1 cellular context compared by ENCODE assay signal in the genomic region with DNA sequence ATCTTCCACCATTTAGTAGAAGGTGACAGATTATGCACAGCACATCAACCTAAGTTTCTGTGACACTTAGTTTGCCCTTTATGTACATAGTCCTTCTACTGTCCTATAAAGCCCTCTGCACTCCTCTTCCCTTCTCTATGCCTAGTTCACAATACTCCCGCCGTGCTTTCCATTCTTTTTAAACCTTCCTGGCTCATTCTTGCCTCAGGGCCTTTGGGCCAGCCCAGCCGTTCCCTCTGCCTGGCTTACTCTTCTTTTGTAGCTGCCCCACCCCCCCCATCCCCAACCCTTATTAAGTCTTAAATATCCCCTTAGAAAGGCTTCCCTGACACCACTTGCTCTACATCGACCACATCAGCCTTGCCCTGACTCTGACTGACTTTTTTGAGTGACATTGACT.
TF ChIP-seq lines count a peak whose summit lies in the region.

No MANE protein-coding gene starts in this region.

TF ChIP-seq in H1, 55 proteins besides CTCF, POLR2A, EP300 and RAD21:
- TF ChIP-seq BACH1 (IDR thresholded peaks at IDR 0.05; ENCODE audit: low read length) (no peak), FOSL1 (IDR thresholded peaks at IDR 0.05; ENCODE audit: insufficient read depth, low read depth, low read length) (no peak), TBP (IDR thresholded peaks at IDR 0.05; ENCODE audit: low read depth, low read length) (no peak), KDM4A (IDR thresholded peaks at IDR 0.05; ENCODE audit: low read depth, low read length, severe bottlenecking) (no peak), KDM1A (IDR thresholded peaks at IDR 0.05; ENCODE audit: borderline replicate concordance, low read length) (no peak)
